Comparison of ENCODE assay signal across 2 cellular contexts in the genomic region with DNA sequence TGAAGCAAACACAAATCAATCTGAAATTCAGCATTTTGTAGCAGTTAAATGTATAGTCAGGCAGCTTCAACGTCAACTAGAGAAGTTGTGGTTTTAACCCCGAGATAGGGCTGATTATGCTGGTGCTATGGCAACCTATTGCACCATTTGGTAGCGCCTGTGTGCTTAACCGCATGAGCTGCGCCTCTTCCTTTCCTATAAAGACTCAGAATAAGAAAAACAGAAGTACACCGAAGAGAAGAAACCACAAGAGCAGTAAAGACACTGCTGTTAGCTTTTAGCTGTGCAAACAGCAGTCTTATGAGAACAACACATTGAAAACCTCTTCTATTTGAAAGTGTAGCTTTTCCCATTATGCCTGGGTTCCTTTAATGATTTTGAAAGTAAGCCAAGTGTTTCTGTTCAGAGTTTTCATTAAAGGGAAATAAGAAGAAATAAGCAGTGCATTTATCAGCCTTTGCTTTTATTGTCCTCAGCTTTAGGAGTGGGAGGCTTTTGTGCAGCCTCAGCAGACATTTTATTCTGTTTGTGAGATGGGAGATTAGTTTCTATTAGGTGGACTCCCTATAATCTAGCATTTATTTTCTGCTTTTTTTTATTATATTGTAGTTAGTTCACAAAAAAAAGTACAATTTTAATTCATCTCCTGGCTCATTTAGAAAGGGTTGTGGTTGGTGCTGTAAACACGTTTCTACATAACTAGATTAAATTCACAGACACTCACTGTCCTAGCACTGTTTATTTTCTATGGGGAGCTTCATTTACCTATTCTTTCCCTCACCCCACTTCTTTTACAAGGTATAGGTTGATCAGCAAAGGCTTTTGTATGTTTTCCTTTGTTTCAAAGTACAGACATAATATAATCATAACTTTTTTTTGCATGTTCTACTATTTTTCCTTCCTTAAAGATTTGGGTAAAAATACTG.
TF ChIP-seq lines count a peak whose summit lies in the region.

No MANE protein-coding gene starts in this region.

TF ChIP-seq in HEK293, 187 proteins besides CTCF, POLR2A, EP300 and RAD21 (continues in another document):
- no peak for TF ChIP-seq ZNF792 (tag by site-specific recombination; IDR thresholded peaks at IDR 0.05)
- peak; percentile 78 for TF ChIP-seq OSR2 (tag by site-specific recombination; IDR thresholded peaks at IDR 0.05)
- TF ChIP-seq ZNF416 (tag by site-specific recombination; IDR thresholded peaks at IDR 0.05): no peak
- TF ChIP-seq ZNF658 (tag by site-specific recombination; IDR thresholded peaks at IDR 0.05): no peak
- no peak for TF ChIP-seq ZNF548 (tag by site-specific recombination; IDR thresholded peaks at IDR 0.05)
- TF ChIP-seq, protein P1, sequence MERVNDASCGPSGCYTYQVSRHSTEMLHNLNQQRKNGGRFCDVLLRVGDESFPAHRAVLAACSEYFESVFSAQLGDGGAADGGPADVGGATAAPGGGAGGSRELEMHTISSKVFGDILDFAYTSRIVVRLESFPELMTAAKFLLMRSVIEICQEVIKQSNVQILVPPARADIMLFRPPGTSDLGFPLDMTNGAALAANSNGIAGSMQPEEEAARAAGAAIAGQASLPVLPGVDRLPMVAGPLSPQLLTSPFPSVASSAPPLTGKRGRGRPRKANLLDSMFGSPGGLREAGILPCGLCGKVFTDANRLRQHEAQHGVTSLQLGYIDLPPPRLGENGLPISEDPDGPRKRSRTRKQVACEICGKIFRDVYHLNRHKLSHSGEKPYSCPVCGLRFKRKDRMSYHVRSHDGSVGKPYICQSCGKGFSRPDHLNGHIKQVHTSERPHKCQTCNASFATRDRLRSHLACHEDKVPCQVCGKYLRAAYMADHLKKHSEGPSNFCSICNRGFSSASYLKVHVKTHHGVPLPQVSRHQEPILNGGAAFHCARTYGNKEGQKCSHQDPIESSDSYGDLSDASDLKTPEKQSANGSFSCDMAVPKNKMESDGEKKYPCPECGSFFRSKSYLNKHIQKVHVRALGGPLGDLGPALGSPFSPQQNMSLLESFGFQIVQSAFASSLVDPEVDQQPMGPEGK (tag by site-specific recombination; IDR thresholded peaks at IDR 0.05): no peak
- no peak for TF ChIP-seq ZNF362 (tag by site-specific recombination; IDR thresholded peaks at IDR 0.05)
- TF ChIP-seq ZNF48 (tag by site-specific recombination; IDR thresholded peaks at IDR 0.05): no peak
- no peak for TF ChIP-seq ZNF324 (tag by site-specific recombination; IDR thresholded peaks at IDR 0.05)
- TF ChIP-seq, protein P2, sequence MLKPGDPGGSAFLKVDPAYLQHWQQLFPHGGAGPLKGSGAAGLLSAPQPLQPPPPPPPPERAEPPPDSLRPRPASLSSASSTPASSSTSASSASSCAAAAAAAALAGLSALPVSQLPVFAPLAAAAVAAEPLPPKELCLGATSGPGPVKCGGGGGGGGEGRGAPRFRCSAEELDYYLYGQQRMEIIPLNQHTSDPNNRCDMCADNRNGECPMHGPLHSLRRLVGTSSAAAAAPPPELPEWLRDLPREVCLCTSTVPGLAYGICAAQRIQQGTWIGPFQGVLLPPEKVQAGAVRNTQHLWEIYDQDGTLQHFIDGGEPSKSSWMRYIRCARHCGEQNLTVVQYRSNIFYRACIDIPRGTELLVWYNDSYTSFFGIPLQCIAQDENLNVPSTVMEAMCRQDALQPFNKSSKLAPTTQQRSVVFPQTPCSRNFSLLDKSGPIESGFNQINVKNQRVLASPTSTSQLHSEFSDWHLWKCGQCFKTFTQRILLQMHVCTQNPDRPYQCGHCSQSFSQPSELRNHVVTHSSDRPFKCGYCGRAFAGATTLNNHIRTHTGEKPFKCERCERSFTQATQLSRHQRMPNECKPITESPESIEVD (tag by site-specific recombination; IDR thresholded peaks at IDR 0.05): peak; percentile 77
- peak; percentile 26; the same call in 1 of the 2 replicates for TF ChIP-seq ZBTB17 (tag by site-specific recombination; IDR thresholded peaks at IDR 0.05)
- TF ChIP-seq AEBP2 (tag by site-specific recombination; IDR thresholded peaks at IDR 0.05; ENCODE audit: borderline replicate concordance): no peak
- no peak for TF ChIP-seq ZNF157 (tag by site-specific recombination; IDR thresholded peaks at IDR 0.05)
- TF ChIP-seq ZNF132 (tag by site-specific recombination; IDR thresholded peaks at IDR 0.05; ENCODE audit: borderline replicate concordance): no peak
- TF ChIP-seq ZSCAN16 (tag by site-specific recombination; IDR thresholded peaks at IDR 0.05): no peak
- no peak for TF ChIP-seq ZSCAN30 (tag by site-specific recombination; IDR thresholded peaks at IDR 0.05)
- peak; percentile 45; the same call in 1 of the 2 replicates for TF ChIP-seq ZNF335 (tag by site-specific recombination; conservative IDR thresholded peaks at IDR 0.05)
- no peak for TF ChIP-seq KLF1 (tag by site-specific recombination; IDR thresholded peaks at IDR 0.05)
- no peak for TF ChIP-seq ZNF654 (tag by site-specific recombination; IDR thresholded peaks at IDR 0.05; ENCODE audit: low read depth)
- no peak for TF ChIP-seq ZNF623 (tag by site-specific recombination; IDR thresholded peaks at IDR 0.05)
- TF ChIP-seq ZBTB8A (tag by site-specific recombination; IDR thresholded peaks at IDR 0.05): 0 out of 2 replicates have a peak, but pooled peaks have one; percentile 13
- no peak for TF ChIP-seq ZNF214 (tag by site-specific recombination; IDR thresholded peaks at IDR 0.05; ENCODE audit: borderline replicate concordance)

TF ChIP-seq in GM12878, 131 proteins besides CTCF, POLR2A, EP300 and RAD21 (continues in another document):
- TF ChIP-seq ATF7 (IDR thresholded peaks at IDR 0.05; ENCODE audit: low read depth) (peak; percentile 88), RELA (IDR thresholded peaks at IDR 0.05; ENCODE audit: borderline replicate concordance, partially characterized antibody) (no peak), TAF1 (IDR thresholded peaks at IDR 0.05; ENCODE audit: borderline replicate concordance, low read depth, low read length) (peak; percentile 50; the same call in 1 of the 2 replicates), CBX5 (IDR thresholded peaks at IDR 0.05; ENCODE audit: low read depth) (peak; percentile 97), PAX5 (IDR thresholded peaks at IDR 0.05; ENCODE audit: borderline replicate concordance, low read depth, low read length) (peak; percentile 74; the same call in 1 of the 2 replicates), SMARCA5 (IDR thresholded peaks at IDR 0.05) (peak; percentile 51; the same call in 1 of the 2 replicates), KAT2A (conservative IDR thresholded peaks at IDR 0.05; ENCODE audit: control insufficient read depth, low read depth, low read length) (no peak), STAT3 (IDR thresholded peaks at IDR 0.05; ENCODE audit: low read depth, low read length) (no peak), SPI1 (IDR thresholded peaks at IDR 0.05; ENCODE audit: borderline replicate concordance, insufficient read depth, low read depth, low read length) (peak; percentile 74), CUX1 (IDR thresholded peaks at IDR 0.05; ENCODE audit: insufficient replicate concordance, low read depth, low read length) (peak; percentile 16), PAX8 (IDR thresholded peaks at IDR 0.05) (0 out of 2 replicates have a peak, but pooled peaks have one; percentile 26), MLLT1 (IDR thresholded peaks at IDR 0.05) (peak; percentile 93), ZNF592 (IDR thresholded peaks at IDR 0.05) (no peak), CBX3 (IDR thresholded peaks at IDR 0.05; ENCODE audit: borderline replicate concordance, low read depth) (no peak), BCL3 (IDR thresholded peaks at IDR 0.05; ENCODE audit: borderline replicate concordance, insufficient read depth, low read depth, low read length, poor library complexity, severe bottlenecking) (peak; percentile 42), HDAC6 (IDR thresholded peaks at IDR 0.05; ENCODE audit: unreplicated experiment) (no peak), CHD4 (IDR thresholded peaks at IDR 0.05) (no peak), JUNB (IDR thresholded peaks at IDR 0.05) (peak; percentile 70), TBL1XR1 (IDR thresholded peaks at IDR 0.05; ENCODE audit: low read depth, low read length) (peak; percentile 82)
- TF ChIP-seq, protein P3, sequence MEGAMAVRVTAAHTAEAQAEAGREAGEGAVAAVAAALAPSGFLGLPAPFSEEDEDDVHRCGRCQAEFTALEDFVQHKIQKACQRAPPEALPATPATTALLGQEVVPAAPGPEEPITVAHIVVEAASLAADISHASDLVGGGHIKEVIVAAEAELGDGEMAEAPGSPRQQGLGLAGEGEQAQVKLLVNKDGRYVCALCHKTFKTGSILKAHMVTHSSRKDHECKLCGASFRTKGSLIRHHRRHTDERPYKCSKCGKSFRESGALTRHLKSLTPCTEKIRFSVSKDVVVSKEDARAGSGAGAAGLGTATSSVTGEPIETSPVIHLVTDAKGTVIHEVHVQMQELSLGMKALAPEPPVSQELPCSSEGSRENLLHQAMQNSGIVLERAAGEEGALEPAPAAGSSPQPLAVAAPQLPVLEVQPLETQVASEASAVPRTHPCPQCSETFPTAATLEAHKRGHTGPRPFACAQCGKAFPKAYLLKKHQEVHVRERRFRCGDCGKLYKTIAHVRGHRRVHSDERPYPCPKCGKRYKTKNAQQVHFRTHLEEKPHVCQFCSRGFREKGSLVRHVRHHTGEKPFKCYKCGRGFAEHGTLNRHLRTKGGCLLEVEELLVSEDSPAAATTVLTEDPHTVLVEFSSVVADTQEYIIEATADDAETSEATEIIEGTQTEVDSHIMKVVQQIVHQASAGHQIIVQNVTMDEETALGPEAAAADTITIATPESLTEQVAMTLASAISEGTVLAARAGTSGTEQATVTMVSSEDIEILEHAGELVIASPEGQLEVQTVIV (IDR thresholded peaks at IDR 0.05; ENCODE audit: borderline replicate concordance, partially characterized antibody): no peak
